ENCODE assay signal across 8 cellular contexts in the genomic region with DNA sequence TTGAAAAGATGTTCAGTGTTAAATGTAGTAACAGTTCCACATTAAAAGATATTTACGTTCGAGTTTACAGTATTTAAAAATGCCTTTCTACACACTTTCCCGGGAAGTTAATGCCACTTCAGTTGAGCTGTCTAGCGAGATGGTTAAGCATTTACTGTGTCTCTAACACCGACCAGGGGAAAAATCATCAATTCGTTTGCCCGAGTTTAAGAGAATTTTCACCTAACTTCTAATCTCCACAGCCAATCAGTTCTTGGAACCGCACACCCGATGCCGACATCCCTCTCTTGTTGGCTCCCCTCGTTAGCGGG. TPM values are rescaled to one million over a fixed set of nuclear protein-coding genes. Genes with fewer than 3 reads are reported as not detected.
DNase-seq lines count a peak whose midpoint lies in the region; ATAC-seq, FAIRE-seq and TF ChIP-seq lines count a peak whose summit lies in the region.

No MANE protein-coding gene starts in this region.

- intact Hi-C loops in esophagus squamous epithelium (cut with DNase I): loop anchor here (10.0 kb wide), 1 partner anchor 114 kb away; a partner anchor contains a TSS

- no peak overlapping the region for H3K9ac ChIP-seq in rectal smooth muscle tissue (ENCODE audit: low read length)

- peaks cover 23% of the 10 kb centered on the region for H3K4me1 ChIP-seq in RWPE2 (ENCODE audit: insufficient read depth, poor library complexity, severe bottlenecking)
- peaks cover 41 to 80% (median 50%) of the 10 kb centered on the region in 3 donors for H3K4me1 ChIP-seq in esophagus squamous epithelium
- H3K4me1 ChIP-seq in rectal smooth muscle tissue (ENCODE audit: control insufficient read depth, insufficient read depth, low read length): peaks cover 17% of the 10 kb centered on the region

- FAIRE-seq in GM12892 (lab: Jason Lieb, UNC): no peak

- ATAC-seq in GM18517 (IDR thresholded peaks at IDR 0.05; ENCODE audit: unreplicated experiment): peak; percentile 0
- no peak; the same call in 2 of the 3 replicates for ATAC-seq in RWPE2 (ENCODE audit: low read depth)
- no peak for ATAC-seq in GM21717 (IDR thresholded peaks at IDR 0.05; ENCODE audit: unreplicated experiment)

- TF ChIP-seq CTCF in RWPE2 (IDR thresholded peaks at IDR 0.05; ENCODE audit: poor library complexity, severe bottlenecking) (no peak), esophagus squamous epithelium (IDR thresholded peaks at IDR 0.05) (no peak)

- H3K9me3 ChIP-seq in RWPE2 (ENCODE audit: severe bottlenecking) (no peaks in the 10 kb centered on the region), esophagus squamous epithelium (no peaks in the 10 kb centered on the region)

- H3K4me3 ChIP-seq in RWPE2 (ENCODE audit: severe bottlenecking): peak overlapping the region; percentile 60
- peak overlapping the region; percentile 69 to 95 (median 88) for H3K4me3 ChIP-seq in esophagus squamous epithelium
- peak overlapping the region; percentile 96 for H3K4me3 ChIP-seq in rectal smooth muscle tissue (ENCODE audit: low read length)

- 1% methylated on average over 12 of the region's 12 CpGs for WGBS in esophagus squamous epithelium, 2 donors

- H3K27me3 ChIP-seq in RWPE2 (ENCODE audit: insufficient read depth, poor library complexity, severe bottlenecking) (no peaks in the 10 kb centered on the region), esophagus squamous epithelium (no peaks in the 10 kb centered on the region), rectal smooth muscle tissue (ENCODE audit: control insufficient read depth, insufficient read depth, low read length) (no peaks in the 10 kb centered on the region)

- TF ChIP-seq POLR2A in esophagus squamous epithelium (IDR thresholded peaks at IDR 0.05): no peak
- TF ChIP-seq POLR2A in GM12892 (IDR thresholded peaks at IDR 0.05; ENCODE audit: low read depth, low read length): no peak

- peaks cover 26% of the 10 kb centered on the region for H3K36me3 ChIP-seq in RWPE2 (ENCODE audit: low read depth)
- no peaks in the 10 kb centered on the region for H3K36me3 ChIP-seq in esophagus squamous epithelium
- no peaks in the 10 kb centered on the region for H3K36me3 ChIP-seq in rectal smooth muscle tissue (ENCODE audit: control insufficient read depth, insufficient read depth, low read length)

- DNase-seq in RWPE2 (ENCODE audit: low spot score): no peak
- DNase-seq in esophagus squamous epithelium (lab: John Stamatoyannopoulos, UW): no peak
- no peak for DNase-seq in activated effector memory CD4-positive, alpha-beta T cell treated with Interleukin-2 at 50 U/mL for 16 hours
- DNase-seq in GM12892 (ENCODE audit: insufficient read length): no peak
- no peak for DNase-seq in NCI-H524 (lab: John Stamatoyannopoulos, UW)

- H3K27ac ChIP-seq in RWPE2 (ENCODE audit: poor library complexity, severe bottlenecking): peak overlapping the region; percentile 84
- H3K27ac ChIP-seq in esophagus squamous epithelium: peak overlapping the region; percentile 94 to 99 (median 98)
- peak overlapping the region; percentile 96 for H3K27ac ChIP-seq in rectal smooth muscle tissue (ENCODE audit: low read depth, low read length)

RNA-seq across cellular contexts. Expression of a gene that starts 58.2 kb away (rescaled TPM):
- not detected for total RNA-seq in esophagus squamous epithelium
- not detected for polyA plus RNA-seq in GM12892 (2012; ENCODE audit: missing spikeins)
